ENCODE assay signal across 10 cellular contexts in the genomic region with DNA sequence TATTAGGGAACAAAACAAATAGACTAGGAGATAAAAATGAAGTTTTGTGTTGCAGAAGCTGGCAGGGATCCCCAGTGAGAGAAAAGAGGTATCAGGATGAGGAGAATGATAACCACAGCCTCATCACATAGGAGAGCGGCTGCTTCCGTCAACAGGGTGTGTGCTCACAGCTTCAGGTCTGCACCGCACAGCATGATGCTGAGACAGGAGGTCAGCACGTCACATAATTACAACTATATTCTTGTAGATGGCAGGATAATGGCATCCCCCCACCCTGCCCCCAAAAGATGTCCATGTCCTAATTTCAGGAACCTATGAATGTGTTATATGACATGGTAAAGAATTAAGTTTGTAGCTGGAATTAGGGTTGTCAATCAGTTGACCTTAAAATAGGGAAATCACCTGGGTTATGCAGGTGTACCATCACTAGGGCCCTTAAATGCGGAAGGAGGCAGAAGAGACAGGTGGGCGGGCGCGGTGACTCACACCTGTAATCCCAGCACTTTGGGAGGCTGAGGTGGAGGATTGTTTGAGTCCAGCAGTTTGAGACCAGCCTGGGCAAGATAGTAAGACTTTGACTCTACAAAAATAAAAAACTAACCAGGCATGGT.
A peak's percentile ranks its signal among the peaks of the same experiment; 100 is the strongest.
DNase-seq lines count a peak whose midpoint lies in the region.
"Had no signal": no experiment of that assay in that cellular context is flagged by ENCODE, and none has a peak within 500 bp of the region (broad histone marks: within the 10 kb centered on the region; RNA-seq: fewer than 3 reads in every experiment).

No MANE protein-coding gene starts in this region.

- peak; percentile 77 for DNase-seq in activated CD4-positive, alpha-beta memory T cell treated with anti-CD3 and anti-CD28 coated beads for 36 hours
- peak; percentile 35 for DNase-seq in effector CD8-positive, alpha-beta T cell (lab: John Stamatoyannopoulos, UW)
- peak; percentile 54 for DNase-seq in stimulated activated CD4-positive, alpha-beta T cell treated with anti-CD3 and anti-CD28 coated beads, Interleukin-4, amount 100 ng/mL, for 24 hours
- DNase-seq in ureter (ENCODE audit: low spot score): no peak
- DNase-seq in SIG-M5 (lab: John Stamatoyannopoulos, UW): no peak
- no peak for DNase-seq in COLO668 (lab: John Stamatoyannopoulos, UW; ENCODE audit: unreplicated experiment)
- no peak for DNase-seq in NCI-H510A (lab: John Stamatoyannopoulos, UW)
- DNase-seq: NCI-H2081 treated with DMSO at 0.1 percent for 48 hours, upper lobe of right lung had no signal

- intact Hi-C loops in activated CD4-positive, alpha-beta memory T cell treated with anti-CD3 and anti-CD28 coated beads for 36 hours (cut with micrococcal nuclease): loop anchor here (1.0 to 2.0 kb wide), 4 partner anchors 20 to 131 kb away; no protein-coding TSS in a partner anchor

- H3K36me3 Mint-ChIP-seq in activated CD4-positive, alpha-beta memory T cell treated with anti-CD3 and anti-CD28 coated beads for 36 hours: peaks cover 3% of the 10 kb centered on the region

- H3K9me3 ChIP-seq in KOPT-K1 (ENCODE audit: insufficient read depth, low read length, poor library complexity, severe bottlenecking): peaks cover 7% of the 10 kb centered on the region
- H3K9me3 ChIP-seq: upper lobe of right lung had no signal

- CTCF ChIA-PET in activated CD4-positive, alpha-beta memory T cell treated with anti-CD3 and anti-CD28 coated beads for 36 hours (lab: Charles Lee): interaction anchor here (1.0 to 1.5 kb wide), 5 partner anchors 21 to 134 kb away, joined by 3 to 5 read pairs (median 3); no protein-coding TSS in a partner anchor

- no peaks in the 10 kb centered on the region for H3K27me3 Mint-ChIP-seq in activated CD4-positive, alpha-beta memory T cell treated with anti-CD3 and anti-CD28 coated beads for 36 hours

- peak overlapping the region; percentile 72 for H3K27ac Mint-ChIP-seq in activated CD4-positive, alpha-beta memory T cell treated with anti-CD3 and anti-CD28 coated beads for 36 hours

- H3K4me1 Mint-ChIP-seq in activated CD4-positive, alpha-beta memory T cell treated with anti-CD3 and anti-CD28 coated beads for 36 hours (ENCODE audit: low read depth): peaks cover 72% of the 10 kb centered on the region

- peak overlapping the region; percentile 2 for H3K4me3 Mint-ChIP-seq in activated CD4-positive, alpha-beta memory T cell treated with anti-CD3 and anti-CD28 coated beads for 36 hours

- no peaks in the 10 kb centered on the region for H3K36me3 ChIP-seq in KOPT-K1 (ENCODE audit: insufficient read depth, low read length)
- H3K36me3 ChIP-seq: upper lobe of right lung had no signal

- H3K27ac ChIP-seq in KOPT-K1 (ENCODE audit: low read depth, low read length, poor library complexity, severe bottlenecking): peak overlapping the region; percentile 99
- H3K27ac ChIP-seq: upper lobe of right lung had no signal

- POLR2A ChIA-PET in activated CD4-positive, alpha-beta memory T cell treated with anti-CD3 and anti-CD28 coated beads for 36 hours (lab: Charles Lee): interaction anchor here (1.0 to 1.6 kb wide), 5 partner anchors 21 to 74 kb away, joined by 3 to 5 read pairs (median 5); partner anchors contain the start of gene ARL4C

- peaks cover 7% of the 10 kb centered on the region for H3K9me3 Mint-ChIP-seq in activated CD4-positive, alpha-beta memory T cell treated with anti-CD3 and anti-CD28 coated beads for 36 hours

Comparison
In these comparisons a context has a peak if more than half of its experiments do, and no peak if none do; other contexts are left out.
1. DNase-seq: peak in activated CD4-positive, alpha-beta memory T cell treated with anti-CD3 and anti-CD28 coated beads for 36 hours (single experiment), effector CD8-positive, alpha-beta T cell (single experiment) and stimulated activated CD4-positive, alpha-beta T cell treated with anti-CD3 and anti-CD28 coated beads, Interleukin-4, amount 100 ng/mL, for 24 hours (single experiment); none in ureter (single experiment), SIG-M5 (single experiment), COLO668 (single experiment) and NCI-H510A (single experiment).